In genomic region chr9:134412298-134412711, GRCh38 we compare ENCODE assay signal across 18 cellular contexts.
A peak's percentile ranks its signal among the peaks of the same experiment; 100 is the strongest.
DNase-seq lines count a peak whose midpoint lies in the region; ATAC-seq, FAIRE-seq and TF ChIP-seq lines count a peak whose summit lies in the region.
"Had no signal": no experiment of that assay in that cellular context is flagged by ENCODE, and none has a peak within 500 bp of the region (broad histone marks: within the 10 kb centered on the region; RNA-seq: fewer than 3 reads in every experiment).

No MANE protein-coding gene starts in this region.

- H3K14ac ChIP-seq in H1 (ENCODE audit: insufficient read length) (no peak overlapping the region), trophoblast cell (ENCODE audit: low read length) (no peak overlapping the region)

- H3K27ac ChIP-seq in HCT116 (ENCODE audit: low read depth, low read length) (no peak overlapping the region), H1 (ENCODE audit: low read depth, low read length) (no peak overlapping the region), trophoblast cell (ENCODE audit: low read depth, low read length) (peak overlapping the region; percentile 43)
- H3K27ac ChIP-seq: body of pancreas, VCaP had no signal

- H2BK5ac ChIP-seq in H1 (ENCODE audit: low read depth, low read length) (peak overlapping the region; percentile 75; the same call in 1 of the 2 replicates), trophoblast cell (ENCODE audit: low read depth, low read length, poor library complexity) (peak overlapping the region; percentile 17)

- H3K79me1 ChIP-seq in H1 (ENCODE audit: low read depth, low read length) (peaks cover 7% of the 10 kb centered on the region), trophoblast cell (ENCODE audit: low read length) (peaks cover 35% of the 10 kb centered on the region)

- no peaks in the 10 kb centered on the region for H3K9me2 ChIP-seq in HCT116 (ENCODE audit: insufficient read depth)

- H2BK20ac ChIP-seq in H1 (ENCODE audit: low read length) = no peak overlapping the region

- H3K9me3 ChIP-seq in BE2C = no peaks in the 10 kb centered on the region
- no peaks in the 10 kb centered on the region for H3K9me3 ChIP-seq in HCT116 (ENCODE audit: control insufficient read depth in 1 of 2, insufficient read depth in 1 of 2, low read depth in 1 of 2, low read length in 2 of 2)
- no peaks in the 10 kb centered on the region for H3K9me3 ChIP-seq in H1 (ENCODE audit: insufficient read depth in 2 of 2, low read depth in 1 of 2, low read length in 1 of 2)
- H3K9me3 ChIP-seq in trophoblast cell (ENCODE audit: insufficient read depth, low read depth, low read length) = peaks cover 2% of the 10 kb centered on the region
- H3K9me3 ChIP-seq: body of pancreas had no signal

- H2BK120ac ChIP-seq in H1 (replicated peaks; ENCODE audit: low read depth, low read length) (no peak overlapping the region), trophoblast cell (ENCODE audit: insufficient read depth, low read length, poor library complexity) (peak overlapping the region; percentile 46)

- H3K27me3 ChIP-seq in BE2C (no peaks in the 10 kb centered on the region), HCT116 (ENCODE audit: insufficient read depth, low read length) (no peaks in the 10 kb centered on the region), H1 (replicated peaks in 1 of 4; ENCODE audit: control insufficient read depth in 3 of 4, extremely low read depth in 1 of 4, insufficient read depth in 3 of 4, low read length in 3 of 4) (no peaks in the 10 kb centered on the region), trophoblast cell (ENCODE audit: insufficient read depth, low read length) (no peaks in the 10 kb centered on the region)
- H3K27me3 ChIP-seq: body of pancreas had no signal

- H2AK5ac ChIP-seq in H1 (ENCODE audit: low read depth, low read length) (no peak overlapping the region), trophoblast cell (ENCODE audit: low read length) (no peak overlapping the region)

- BruUV-seq in HCT116 (replicated peaks; lab: Mats Ljungman, UMichigan) = no TSS peak

- peak overlapping the region; percentile 9; the same call in 1 of the 2 replicates for H3K4me2 ChIP-seq in HCT116 (ENCODE audit: low read length)
- H3K4me2 ChIP-seq in H1 (ENCODE audit: insufficient read depth in 1 of 2, low read depth in 2 of 2, low read length in 2 of 2) = 0 out of 4 replicates have a peak overlapping the region, but pooled peaks of 1 of the 2 experiments have one; percentile 13
- H3K4me2 ChIP-seq in trophoblast cell (ENCODE audit: low read length) = peak overlapping the region; percentile 2

- H4K91ac ChIP-seq in H1 (replicated peaks; ENCODE audit: insufficient read length, low read length) (no peak overlapping the region), trophoblast cell (ENCODE audit: low read depth, low read length) (peak overlapping the region; percentile 49)

- no peak for FAIRE-seq in H1 (lab: Jason Lieb, UNC)
- FAIRE-seq: GM12878 had no signal

- TF ChIP-seq POLR2A in HCT116 (IDR thresholded peaks at IDR 0.05; ENCODE audit: borderline replicate concordance, extremely low read depth, insufficient read depth, insufficient read length) = no peak
- no peak for TF ChIP-seq POLR2A in H1 (IDR thresholded peaks at IDR 0.05; ENCODE audit: control extremely low read depth in 1 of 2, low read depth in 2 of 2, low read length in 2 of 2)

- POLR2A ChIA-PET in HCT116 (lab: Charles Lee) (no interaction called here), H1 (lab: Charles Lee; ENCODE audit: partially characterized antibody) (interaction anchor here (0.8 to 1.3 kb wide), 2 partner anchors 41 to 64 kb away, joined by 3 read pairs; no protein-coding TSS in a partner anchor)

- TF ChIP-seq RAD21 in HCT116 (IDR thresholded peaks at IDR 0.05; ENCODE audit: low read depth) (no peak), H1 (IDR thresholded peaks at IDR 0.05 in 1 of 2, conservative IDR thresholded peaks at IDR 0.05 in 1 of 2; ENCODE audit: low read depth in 2 of 2, low read length in 2 of 2) (no peak)

- H3K4me3 ChIP-seq in BE2C (ENCODE audit: low read depth, low read length) (no peak overlapping the region), HCT116 (replicated peaks in 1 of 2; ENCODE audit: low read depth in 1 of 2, low read length in 2 of 2) (no peak overlapping the region), H1 (ENCODE audit: extremely low read depth in 1 of 4, insufficient read depth in 2 of 4, low read depth in 3 of 4, low read length in 4 of 4) (no peak overlapping the region), trophoblast cell (ENCODE audit: low read depth, low read length) (no peak overlapping the region)
- H3K4me3 ChIP-seq: body of pancreas, GM12878 had no signal

- H3K9ac ChIP-seq in HCT116 (ENCODE audit: low read length) = no peak overlapping the region
- no peak overlapping the region for H3K9ac ChIP-seq in H1 (replicated peaks in 1 of 4; ENCODE audit: extremely low read depth in 1 of 4, low read depth in 3 of 4, low read length in 3 of 4)
- no peak overlapping the region for H3K9ac ChIP-seq in trophoblast cell (ENCODE audit: low read length)

- H4K20me1 ChIP-seq in HCT116 (ENCODE audit: insufficient read depth) (no peaks in the 10 kb centered on the region), H1 (replicated peaks in 1 of 2; ENCODE audit: control insufficient read depth in 1 of 2, insufficient read depth in 2 of 2, low read length in 2 of 2) (peaks cover 0 to 5% of the 10 kb centered on the region in 2 experiments)

- H3K36me3 ChIP-seq in BE2C = no peaks in the 10 kb centered on the region
- H3K36me3 ChIP-seq in HCT116 (ENCODE audit: control insufficient read depth in 1 of 2, insufficient read depth in 2 of 2, low read length in 2 of 2) = no peaks in the 10 kb centered on the region
- H3K36me3 ChIP-seq in H1 (ENCODE audit: control insufficient read depth in 2 of 4, insufficient read depth in 4 of 4, low read length in 3 of 4) = peaks cover 0 to 5% (median 0%) of the 10 kb centered on the region in 4 experiments; a peak in 1 of 8 replicates
- peaks cover 13 to 17% of the 10 kb centered on the region in 2 experiments for H3K36me3 ChIP-seq in trophoblast cell (ENCODE audit: control insufficient read depth in 1 of 2, insufficient read depth in 2 of 2, low read length in 2 of 2)

- WGBS in H1 (ENCODE audit: extremely low coverage in 1 of 2, insufficient coverage in 1 of 2, insufficient read length in 1 of 2, insufficient replicate concordance in 2 of 2, low coverage in 1 of 2, low lambda C conversion rate in 2 of 2, missing lambda C conversion rate in 1 of 2), 2 experiments = 87% methylated on average over 15 of the region's 16 CpGs; no CpG with 5 or more reads in 1 of the 2 experiments
- WGBS in trophoblast cell (ENCODE audit: extremely low coverage, insufficient coverage, insufficient read length) = no CpG with 5 or more reads among the region's 16 CpGs

- intact Hi-C loops in HCT116 (cut with micrococcal nuclease) = no loop called here

- DNase-seq in BE2C = peak; percentile 43
- DNase-seq in HCT116 (ENCODE audit: low read depth, low spot score) = no peak
- DNase-seq in H1 (ENCODE audit: low read depth in 1 of 2, low spot score in 2 of 2) = peak in 1 of 2 experiments; percentile 60
- peak; percentile 96 to 99 for DNase-seq in trophoblast cell
- no peak for DNase-seq in A172 (ENCODE audit: low spot score)
- DNase-seq in NCI-H82 treated with DMSO at 0.1 percent for 48 hours (lab: John Stamatoyannopoulos, UW; ENCODE audit: unreplicated experiment) = no peak
- no peak for DNase-seq in omental fat pad (ENCODE audit: low spot score)
- DNase-seq: activated CD4-positive, alpha-beta memory T cell treated with anti-CD3 and anti-CD28 coated beads, Interleukin-2, amount 10 ng/mL, durations not matched to agents 7 days and 5 days; activated T-cell treated with anti-CD3 and anti-CD28 coated beads, Interleukin-2, amount 50 U/mL, for 24 hours; body of pancreas; COR-L47; cortex of kidney; stimulated activated naive CD8-positive, alpha-beta T cell treated with anti-CD3 and anti-CD28 coated beads, Interleukin-15, amount 100 ng/mL, for 72 hours; T-cell had no signal

- H3K79me2 ChIP-seq in HCT116 (ENCODE audit: insufficient read depth, low read length) = peaks cover 6% of the 10 kb centered on the region; the same call in 1 of the 2 replicates
- H3K79me2 ChIP-seq in H1 (ENCODE audit: control insufficient read depth in 1 of 2, insufficient read depth in 2 of 2, low read length in 2 of 2) = no peaks in the 10 kb centered on the region
- H3K79me2 ChIP-seq in trophoblast cell (ENCODE audit: control insufficient read depth, insufficient read depth, low read length, poor library complexity) = peaks cover 9% of the 10 kb centered on the region

- H4K8ac ChIP-seq in H1 (ENCODE audit: extremely low read depth, insufficient read depth, low read length) (no peak overlapping the region), trophoblast cell (ENCODE audit: low read depth, low read length) (no peak overlapping the region)

- no peaks in the 10 kb centered on the region; the same call in 1 of the 2 replicates for H3K23me2 ChIP-seq in H1 (ENCODE audit: low read depth, low read length)

- no peak overlapping the region for H3K56ac ChIP-seq in H1 (replicated peaks; ENCODE audit: insufficient read length, low read depth, low read length)

- RAD21 ChIA-PET in HCT116 (lab: Charles Lee; ENCODE audit: low non-redundant PET in 1 of 2, low total read pairs in 2 of 2, uncharacterized antibody in 2 of 2, unreplicated experiment in 2 of 2) = no interaction called here

- H3K23ac ChIP-seq in H1 (ENCODE audit: insufficient read length) (no peak overlapping the region), trophoblast cell (ENCODE audit: low read length) (no peak overlapping the region)

- H3K4me1 ChIP-seq in BE2C (peaks cover 61% of the 10 kb centered on the region), HCT116 (ENCODE audit: control insufficient read depth in 1 of 2, insufficient read depth in 2 of 2, low read length in 2 of 2) (peaks cover 31 to 53% of the 10 kb centered on the region in 2 experiments), H1 (replicated peaks in 1 of 4; ENCODE audit: control insufficient read depth in 3 of 4, insufficient read depth in 4 of 4, low read length in 3 of 4) (peaks cover 0 to 17% (median 4%) of the 10 kb centered on the region in 4 experiments; a peak in 4 of 7 replicates), trophoblast cell (ENCODE audit: control insufficient read depth in 1 of 2, insufficient read depth in 2 of 2, low read length in 2 of 2) (peaks cover 40 to 45% of the 10 kb centered on the region in 2 experiments)

- no peak overlapping the region for H2AFZ ChIP-seq in HCT116 (ENCODE audit: low read depth, low read length, poor library complexity, severe bottlenecking)
- H2AFZ ChIP-seq in H1 (ENCODE audit: low read length) = no peak overlapping the region
- no peak overlapping the region for H2AFZ ChIP-seq in trophoblast cell (ENCODE audit: insufficient read depth, low read length, poor library complexity)

- H4K5ac ChIP-seq in H1 (ENCODE audit: insufficient read length, low read depth, low read length) = no peak overlapping the region

- no peak overlapping the region for H2BK15ac ChIP-seq in H1 (ENCODE audit: low read length)

- no peak overlapping the region for H4K12ac ChIP-seq in trophoblast cell (ENCODE audit: low read depth, low read length)

- TF ChIP-seq EP300 in H1 (IDR thresholded peaks at IDR 0.05; ENCODE audit: borderline replicate concordance in 1 of 2, low read depth in 2 of 2, low read length in 2 of 2) = no peak

- TF ChIP-seq CTCF in BE2C (IDR thresholded peaks at IDR 0.05; ENCODE audit: low read depth, low read length) = peak; percentile 19
- no peak for TF ChIP-seq CTCF in HCT116 (IDR thresholded peaks at IDR 0.05 in 2 of 3, conservative IDR thresholded peaks at IDR 0.05 in 1 of 3; ENCODE audit: borderline replicate concordance in 1 of 3, insufficient read depth in 1 of 3, low read depth in 2 of 3, low read length in 2 of 3)
- TF ChIP-seq CTCF in H1 (IDR thresholded peaks at IDR 0.05; ENCODE audit: control extremely low read depth in 1 of 3, insufficient read depth in 1 of 3, low read depth in 1 of 3, low read length in 3 of 3) = no peak
- no peak for TF ChIP-seq CTCF in omental fat pad (IDR thresholded peaks at IDR 0.05)

- no peak overlapping the region for H3K4ac ChIP-seq in H1 (replicated peaks; ENCODE audit: insufficient read length, low read depth, low read length)
- no peak overlapping the region for H3K4ac ChIP-seq in trophoblast cell (ENCODE audit: low read depth, low read length)

- ATAC-seq in HCT116 (no peak), HG02870 (IDR thresholded peaks at IDR 0.05; ENCODE audit: unreplicated experiment) (no peak), omental fat pad (ENCODE audit: low FRiP score) (no peak)
- ATAC-seq: body of pancreas, GM12878, Right ventricle myocardium inferior had no signal

- H2BK12ac ChIP-seq in H1 (ENCODE audit: low read depth, low read length) (0 out of 2 replicates have a peak overlapping the region, but pooled peaks have one; percentile 17), trophoblast cell (ENCODE audit: low read length) (no peak overlapping the region)

- CTCF ChIA-PET in HCT116 (lab: Charles Lee) = no interaction called here
- CTCF ChIA-PET in H1 (lab: Charles Lee; ENCODE audit: partially characterized antibody) = interaction anchor here (0.6 to 1.7 kb wide), 7 partner anchors 8 to 323 kb away, joined by 3 to 5 read pairs (median 3); no protein-coding TSS in a partner anchor

- H3K18ac ChIP-seq in H1 (ENCODE audit: extremely low read depth, low read length) (no peak overlapping the region), trophoblast cell (ENCODE audit: low read length) (peak overlapping the region; percentile 36)

Comparison
In these comparisons a context has a peak if more than half of its experiments do, and no peak if none do; other contexts are left out.
1. DNase-seq: peak in BE2C (single experiment) and trophoblast cell (2 of 2); none in HCT116 (single experiment), A172 (single experiment), NCI-H82 treated with DMSO at 0.1 percent for 48 hours (single experiment) and omental fat pad (single experiment).